ENCODE assay signal across 8 cellular contexts in the genomic region with DNA sequence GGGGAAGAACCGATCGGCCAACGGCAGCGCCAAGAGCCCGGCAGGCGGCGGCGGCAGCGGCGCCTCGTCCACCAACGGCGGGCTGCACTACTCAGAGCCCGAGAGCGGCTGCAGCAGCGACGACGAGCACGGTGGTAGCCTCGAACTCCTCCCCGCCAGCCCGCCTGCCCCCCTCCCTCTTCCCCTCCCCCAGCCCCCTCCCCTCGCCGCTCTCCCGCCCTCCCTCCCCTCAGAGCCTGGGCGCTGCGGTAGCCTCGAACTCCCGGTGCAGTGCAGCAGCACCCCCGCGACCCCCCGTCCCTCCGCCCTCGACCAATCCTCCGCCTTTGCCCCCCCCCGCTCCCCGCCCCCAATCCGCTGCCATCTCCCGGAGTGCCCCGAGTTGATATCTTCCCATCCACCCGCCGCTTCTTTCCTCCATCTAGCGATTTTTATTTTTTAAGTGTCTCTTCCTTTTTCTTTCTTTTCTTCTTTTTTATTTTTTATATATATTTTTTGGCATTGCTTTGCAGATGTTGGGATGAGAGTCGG. TPM values are rescaled to one million over a fixed set of nuclear protein-coding genes. Genes with fewer than 3 reads are reported as not detected.
DNase-seq lines count a peak whose midpoint lies in the region; ATAC-seq and TF ChIP-seq lines count a peak whose summit lies in the region.

No MANE protein-coding gene starts in this region.

- no peaks in the 10 kb centered on the region for H3K27me3 Mint-ChIP-seq in natural killer cell treated with Interleukin-12 subunit alpha and Interleukin-12 subunit beta and Interleukin-15 and Interleukin-18, amount 100 ng/mL, for 72 hours
- no peaks in the 10 kb centered on the region for H3K27me3 Mint-ChIP-seq in type B pancreatic cell

- H3K4me3 Mint-ChIP-seq in natural killer cell treated with Interleukin-12 subunit alpha and Interleukin-12 subunit beta and Interleukin-15 and Interleukin-18, amount 100 ng/mL, for 72 hours, result peak overlapping the region; percentile 99
- peak overlapping the region; percentile 90 for H3K4me3 Mint-ChIP-seq in type B pancreatic cell

- H3K27ac Mint-ChIP-seq in natural killer cell treated with Interleukin-12 subunit alpha and Interleukin-12 subunit beta and Interleukin-15 and Interleukin-18, amount 100 ng/mL, for 72 hours, result peak overlapping the region; percentile 74 to 95
- peak overlapping the region; percentile 84 for H3K27ac Mint-ChIP-seq in type B pancreatic cell

- DNase-seq in COLO829 (ENCODE audit: low spot score), result peak; percentile 24
- peak; percentile 66 for DNase-seq in NCI-H1694 (lab: John Stamatoyannopoulos, UW)
- peak; percentile 19 for DNase-seq in activated CD8-positive, alpha-beta memory T cell treated with anti-CD3 and anti-CD28 coated beads, Interleukin-2, amount 50 U/mL, for 24 hours (ENCODE audit: extremely low read depth)
- peak; percentile 46 for DNase-seq in fibroblast of mammary gland (ENCODE audit: low read depth)
- no peak for DNase-seq in natural killer cell treated with Interleukin-12 subunit alpha and Interleukin-12 subunit beta and Interleukin-15 and Interleukin-18, amount 100 ng/mL, for 72 hours (ENCODE audit: low spot score)
- no peak for DNase-seq in type B pancreatic cell (ENCODE audit: extremely low spot score, unreplicated experiment)
- DNase-seq in A172 (ENCODE audit: low spot score), result no peak

- peak overlapping the region; percentile 74 for H3K4me3 ChIP-seq in fibroblast of mammary gland (ENCODE audit: control insufficient read depth, low read depth, low read length)

- TF ChIP-seq CTCF in fibroblast of mammary gland (conservative IDR thresholded peaks at IDR 0.05; ENCODE audit: control insufficient read depth, insufficient read depth, low read depth, low read length) (no peak), type B pancreatic cell (conservative IDR thresholded peaks at IDR 0.05) (no peak)

- H3K36me3 Mint-ChIP-seq in natural killer cell treated with Interleukin-12 subunit alpha and Interleukin-12 subunit beta and Interleukin-15 and Interleukin-18, amount 100 ng/mL, for 72 hours, result no peaks in the 10 kb centered on the region
- H3K36me3 Mint-ChIP-seq in type B pancreatic cell, result peaks cover 9% of the 10 kb centered on the region

- H3K9me3 Mint-ChIP-seq in natural killer cell treated with Interleukin-12 subunit alpha and Interleukin-12 subunit beta and Interleukin-15 and Interleukin-18, amount 100 ng/mL, for 72 hours, result no peaks in the 10 kb centered on the region
- no peaks in the 10 kb centered on the region for H3K9me3 Mint-ChIP-seq in type B pancreatic cell

- H3K4me1 Mint-ChIP-seq in natural killer cell treated with Interleukin-12 subunit alpha and Interleukin-12 subunit beta and Interleukin-15 and Interleukin-18, amount 100 ng/mL, for 72 hours (ENCODE audit: low read depth in 2 of 2), result peaks cover 15 to 16% of the 10 kb centered on the region in 2 donors
- peaks cover 21% of the 10 kb centered on the region for H3K4me1 Mint-ChIP-seq in type B pancreatic cell (ENCODE audit: unreplicated experiment)

- peak; percentile 1 for ATAC-seq in GM19467 (IDR thresholded peaks at IDR 0.05; ENCODE audit: unreplicated experiment)
- ATAC-seq in natural killer cell treated with Interleukin-12 subunit alpha and Interleukin-12 subunit beta and Interleukin-15 and Interleukin-18, amount 100 ng/mL, for 72 hours, result peak in 1 of 2 donors; percentile 26

RNA-seq across cellular contexts. Expression of a gene that starts 0.5 kb away (rescaled TPM):
- 10 to 100 TPM; 42.1 to 63.0 TPM for total RNA-seq in natural killer cell treated with Interleukin-12 subunit alpha and Interleukin-12 subunit beta and Interleukin-15 and Interleukin-18, amount 100 ng/mL, for 72 hours
- 47.9 and 52.8 TPM in 2 replicates for total RNA-seq in type B pancreatic cell (ENCODE audit: low replicate concordance)
- 15.1 and 19.8 TPM in 2 replicates for total RNA-seq in A172 (2014; rRNA removed; shearing (Covaris generic))

Comparison
In these comparisons a context has a peak if more than half of its experiments do, and no peak if none do; other contexts are left out.
1. DNase-seq: peak in COLO829 (single experiment), NCI-H1694 (single experiment), activated CD8-positive, alpha-beta memory T cell treated with anti-CD3 and anti-CD28 coated beads, Interleukin-2, amount 50 U/mL, for 24 hours (single experiment) and fibroblast of mammary gland (single experiment); none in natural killer cell treated with Interleukin-12 subunit alpha and Interleukin-12 subunit beta and Interleukin-15 and Interleukin-18, amount 100 ng/mL, for 72 hours (single experiment), type B pancreatic cell (single experiment) and A172 (single experiment).